ENCODE assay signal across 10 cellular contexts in genomic region chr10:114523876-114524275, GRCh38.
A peak's percentile ranks its signal among the peaks of the same experiment; 100 is the strongest.
DNase-seq lines count a peak whose midpoint lies in the region; ATAC-seq and TF ChIP-seq lines count a peak whose summit lies in the region.
"Had no signal": no experiment of that assay in that cellular context is flagged by ENCODE, and none has a peak within 500 bp of the region (broad histone marks: within the 10 kb centered on the region; RNA-seq: fewer than 3 reads in every experiment).

No MANE protein-coding gene starts in this region.

- POLR2A ChIA-PET in activated CD4-positive, alpha-beta T cell treated with anti-CD3 and anti-CD28 coated beads, Interleukin-2, amount 10 ng/mL, durations not matched to agents 7 days and 5 days (lab: Charles Lee), result interaction anchor here (1.1 to 1.7 kb wide), 3 partner anchors 17 to 24 kb away, joined by 3 to 10 read pairs (median 6); no protein-coding TSS in a partner anchor
- POLR2A ChIA-PET in T-cell (lab: Charles Lee), result interaction anchor here (0.6 to 7.1 kb wide), 9 partner anchors 8 to 52 kb away, joined by 4 to 220 read pairs (median 6); no protein-coding TSS in a partner anchor

- H3K4me3 ChIP-seq in endodermal cell (ENCODE audit: low read length), result no peak overlapping the region
- H3K4me3 ChIP-seq: ascending aorta had no signal

- H3K36me3 ChIP-seq in endodermal cell (ENCODE audit: control insufficient read depth, insufficient read depth, low read length), result no peaks in the 10 kb centered on the region
- H3K36me3 ChIP-seq: ascending aorta had no signal

- no peaks in the 10 kb centered on the region for H3K27me3 ChIP-seq in endodermal cell (ENCODE audit: control insufficient read depth, insufficient read depth, low read length, poor library complexity, severe bottlenecking)
- H3K27me3 ChIP-seq: ascending aorta had no signal

- H3K9ac ChIP-seq in endodermal cell (ENCODE audit: extremely low read depth, low read length, poor library complexity, severe bottlenecking), result no peak overlapping the region

- no peak overlapping the region for H3K27ac ChIP-seq in endodermal cell (ENCODE audit: low read depth, low read length)

- H3K9me3 ChIP-seq in endodermal cell (ENCODE audit: control insufficient read depth, low read length), result no peaks in the 10 kb centered on the region
- H3K9me3 ChIP-seq: ascending aorta had no signal

- peak; percentile 38 for DNase-seq in activated CD4-positive, alpha-beta T cell treated with anti-CD3 and anti-CD28 coated beads, Interleukin-2, amount 10 ng/mL, durations not matched to agents 7 days and 5 days
- no peak for DNase-seq in activated CD4-positive, alpha-beta T cell treated with anti-CD3 and anti-CD28 coated beads, Interleukin-2, amount 50 U/mL, for 1 hour
- DNase-seq in T-cell, result no peak
- DNase-seq in endodermal cell, result no peak
- no peak for DNase-seq in stimulated activated naive CD8-positive, alpha-beta T cell treated with anti-CD3 and anti-CD28 coated beads, Interleukin-15, amount 100 ng/mL, for 72 hours
- DNase-seq in COR-L47 (lab: John Stamatoyannopoulos, UW), result no peak
- DNase-seq: effector CD8-positive, alpha-beta T cell had no signal

- H3K4me3 Mint-ChIP-seq in activated CD4-positive, alpha-beta T cell treated with anti-CD3 and anti-CD28 coated beads, Interleukin-2, amount 10 ng/mL, durations not matched to agents 7 days and 5 days, result peak overlapping the region; percentile 94
- H3K4me3 Mint-ChIP-seq in T-cell (peak overlapping the region; percentile 93 to 94 (median 94)), endodermal cell (peak overlapping the region; percentile 72)
- peak overlapping the region; percentile 93 to 97 for H3K4me3 Mint-ChIP-seq in stimulated activated naive CD8-positive, alpha-beta T cell treated with anti-CD3 and anti-CD28 coated beads, Interleukin-15, amount 100 ng/mL, for 72 hours

- H3K4me1 Mint-ChIP-seq in activated CD4-positive, alpha-beta T cell treated with anti-CD3 and anti-CD28 coated beads, Interleukin-2, amount 10 ng/mL, durations not matched to agents 7 days and 5 days, result peaks cover 84% of the 10 kb centered on the region
- H3K4me1 Mint-ChIP-seq in T-cell, result peaks cover 77 to 95% (median 85%) of the 10 kb centered on the region in 3 donors
- peaks cover 70% of the 10 kb centered on the region for H3K4me1 Mint-ChIP-seq in endodermal cell
- peaks cover 84% of the 10 kb centered on the region for H3K4me1 Mint-ChIP-seq in stimulated activated naive CD8-positive, alpha-beta T cell treated with anti-CD3 and anti-CD28 coated beads, Interleukin-15, amount 100 ng/mL, for 72 hours

- peak overlapping the region; percentile 46 for H3K27ac Mint-ChIP-seq in activated CD4-positive, alpha-beta T cell treated with anti-CD3 and anti-CD28 coated beads, Interleukin-2, amount 10 ng/mL, durations not matched to agents 7 days and 5 days
- peak overlapping the region; percentile 95 to 98 for H3K27ac Mint-ChIP-seq in T-cell
- H3K27ac Mint-ChIP-seq in endodermal cell, result no peak overlapping the region
- peak overlapping the region; percentile 22 to 56 for H3K27ac Mint-ChIP-seq in stimulated activated naive CD8-positive, alpha-beta T cell treated with anti-CD3 and anti-CD28 coated beads, Interleukin-15, amount 100 ng/mL, for 72 hours

- no peak for TF ChIP-seq CTCF in endodermal cell (conservative IDR thresholded peaks at IDR 0.05)

- CTCF ChIA-PET in activated CD4-positive, alpha-beta T cell treated with anti-CD3 and anti-CD28 coated beads, Interleukin-2, amount 10 ng/mL, durations not matched to agents 7 days and 5 days (lab: Charles Lee), result interaction anchor here (0.6 to 5.4 kb wide), 6 partner anchors 9 to 69 kb away, joined by 3 to 51 read pairs (median 4); no protein-coding TSS in a partner anchor
- CTCF ChIA-PET in T-cell (lab: Charles Lee), result interaction anchor here (0.5 to 4.9 kb wide), 11 partner anchors 8 to 117 kb away, joined by 3 to 88 read pairs (median 5); no protein-coding TSS in a partner anchor

- ATAC-seq in T-cell (replicated peaks in 1 of 4) (no peak), GM21515 (IDR thresholded peaks at IDR 0.05; ENCODE audit: unreplicated experiment) (no peak), GM18517 (IDR thresholded peaks at IDR 0.05; ENCODE audit: unreplicated experiment) (no peak)
- peak; percentile 46 for ATAC-seq in stimulated activated naive CD8-positive, alpha-beta T cell treated with anti-CD3 and anti-CD28 coated beads, Interleukin-15, amount 100 ng/mL, for 72 hours

- no peaks in the 10 kb centered on the region for H3K27me3 Mint-ChIP-seq in activated CD4-positive, alpha-beta T cell treated with anti-CD3 and anti-CD28 coated beads, Interleukin-2, amount 10 ng/mL, durations not matched to agents 7 days and 5 days
- no peaks in the 10 kb centered on the region for H3K27me3 Mint-ChIP-seq in T-cell
- no peaks in the 10 kb centered on the region for H3K27me3 Mint-ChIP-seq in endodermal cell (ENCODE audit: insufficient read depth)
- H3K27me3 Mint-ChIP-seq in stimulated activated naive CD8-positive, alpha-beta T cell treated with anti-CD3 and anti-CD28 coated beads, Interleukin-15, amount 100 ng/mL, for 72 hours, result no peaks in the 10 kb centered on the region

- peaks cover 45% of the 10 kb centered on the region for H3K36me3 Mint-ChIP-seq in activated CD4-positive, alpha-beta T cell treated with anti-CD3 and anti-CD28 coated beads, Interleukin-2, amount 10 ng/mL, durations not matched to agents 7 days and 5 days (ENCODE audit: low read depth)
- H3K36me3 Mint-ChIP-seq in T-cell (peaks cover 44% of the 10 kb centered on the region), endodermal cell (ENCODE audit: low read depth) (no peaks in the 10 kb centered on the region)

- peaks cover 21% of the 10 kb centered on the region for H3K4me1 ChIP-seq in endodermal cell (ENCODE audit: control insufficient read depth, insufficient read depth, low read length)

- peaks cover 2% of the 10 kb centered on the region for H3K9me3 Mint-ChIP-seq in activated CD4-positive, alpha-beta T cell treated with anti-CD3 and anti-CD28 coated beads, Interleukin-2, amount 10 ng/mL, durations not matched to agents 7 days and 5 days
- H3K9me3 Mint-ChIP-seq in T-cell, result no peaks in the 10 kb centered on the region
- no peaks in the 10 kb centered on the region for H3K9me3 Mint-ChIP-seq in endodermal cell
- no peaks in the 10 kb centered on the region for H3K9me3 Mint-ChIP-seq in stimulated activated naive CD8-positive, alpha-beta T cell treated with anti-CD3 and anti-CD28 coated beads, Interleukin-15, amount 100 ng/mL, for 72 hours

- WGBS in endodermal cell (ENCODE audit: insufficient coverage in 1 of 2, insufficient read length in 1 of 2), 2 experiments, result 89 to 93% methylated on average over 3 of the region's 3 CpGs
